Comparison of ENCODE assay signal across 23 cellular contexts in genomic region chr11:13228569-13228968, GRCh38. TPM values are rescaled to one million over a fixed set of nuclear protein-coding genes. Genes with fewer than 3 reads are reported as not detected.
A peak's percentile ranks its signal among the peaks of the same experiment; 100 is the strongest.
DNase-seq lines count a peak whose midpoint lies in the region; ATAC-seq and TF ChIP-seq lines count a peak whose summit lies in the region.
"Had no signal": no experiment of that assay in that cellular context is flagged by ENCODE, and none has a peak within 500 bp of the region (broad histone marks: within the 10 kb centered on the region; RNA-seq: fewer than 3 reads in every experiment).

No MANE protein-coding gene starts in this region.

- H3K36me3 ChIP-seq in neural progenitor cell (no peaks in the 10 kb centered on the region), WERI-Rb-1 (no peaks in the 10 kb centered on the region)
- H3K36me3 ChIP-seq: right atrium auricular region, upper lobe of right lung had no signal

- intact Hi-C loops in dendritic cell treated with granulocyte-macrophage colony-stimulating factor and Interleukin-4, amounts not matched to agents 40 ng/mL and 50 ng/mL, for 4 days (cut with micrococcal nuclease), result no loop called here
- intact Hi-C loops in posterior cingulate gyrus (cut with DNase I), result no loop called here

- peaks cover 12% of the 10 kb centered on the region for H3K27me3 Mint-ChIP-seq in dendritic cell treated with granulocyte-macrophage colony-stimulating factor and Interleukin-4, amounts not matched to agents 40 ng/mL and 50 ng/mL, for 4 days
- H3K27me3 Mint-ChIP-seq in neural progenitor cell (ENCODE audit: insufficient read depth, low read depth), result peaks cover 7% of the 10 kb centered on the region
- H3K27me3 Mint-ChIP-seq: IgD-negative memory B cell had no signal

- no peaks in the 10 kb centered on the region for H4K20me1 ChIP-seq in neural progenitor cell (ENCODE audit: low read depth)

- H3K9me3 ChIP-seq in neural progenitor cell (ENCODE audit: low read depth) (no peaks in the 10 kb centered on the region), WERI-Rb-1 (ENCODE audit: severe bottlenecking) (no peaks in the 10 kb centered on the region)
- H3K9me3 ChIP-seq: body of pancreas, right atrium auricular region, upper lobe of right lung had no signal

- no peak overlapping the region for H3K4me3 Mint-ChIP-seq in dendritic cell treated with granulocyte-macrophage colony-stimulating factor and Interleukin-4, amounts not matched to agents 40 ng/mL and 50 ng/mL, for 4 days
- no peak overlapping the region for H3K4me3 Mint-ChIP-seq in neural progenitor cell
- H3K4me3 Mint-ChIP-seq: CD4-positive, alpha-beta memory T cell had no signal

- DNase-seq in CD1c-positive myeloid dendritic cell (ENCODE audit: extremely low spot score) (peak; percentile 44), MV-4-11 (lab: John Stamatoyannopoulos, UW) (peak; percentile 89), neural progenitor cell (ENCODE audit: low spot score) (no peak), posterior cingulate gyrus (no peak), WERI-Rb-1 (no peak)
- DNase-seq: activated CD4-positive, alpha-beta T cell treated with anti-CD3 and anti-CD28 coated beads, Interleukin-2, amount 50 U/mL, for 1 hour; activated CD8-positive, alpha-beta memory T cell treated with anti-CD3 and anti-CD28 coated beads, Interleukin-2, amount 50 U/mL, for 48 hours; activated effector memory CD4-positive, alpha-beta T cell treated with Interleukin-2 at 50 U/mL for 16 hours; body of pancreas; GF-D8; kidney; NCI-H1436 treated with DMSO at 0.1 percent for 48 hours; NCI-H510A; SIG-M5; T-helper 1 cell; upper lobe of right lung had no signal

- no peak for ATAC-seq in GM21423 (IDR thresholded peaks at IDR 0.05; ENCODE audit: unreplicated experiment)
- ATAC-seq in SK-N-SH treated with all-trans-retinoic acid at 6 μM for 48 hours, result no peak
- ATAC-seq: body of pancreas had no signal

- no peak overlapping the region for H3K4me2 ChIP-seq in neural progenitor cell

- H3K4me1 ChIP-seq in neural progenitor cell, result peaks cover 8% of the 10 kb centered on the region
- H3K4me1 ChIP-seq: body of pancreas, right atrium auricular region, upper lobe of right lung had no signal

- H3K27ac ChIP-seq in neural progenitor cell (no peak overlapping the region), WERI-Rb-1 (no peak overlapping the region)
- H3K27ac ChIP-seq: body of pancreas, right atrium auricular region, upper lobe of right lung had no signal

- no peaks in the 10 kb centered on the region for H3F3A ChIP-seq in neural progenitor cell (ENCODE audit: low read depth)

- H3K9me3 Mint-ChIP-seq in dendritic cell treated with granulocyte-macrophage colony-stimulating factor and Interleukin-4, amounts not matched to agents 40 ng/mL and 50 ng/mL, for 4 days, result no peaks in the 10 kb centered on the region
- H3K9me3 Mint-ChIP-seq in neural progenitor cell, result no peaks in the 10 kb centered on the region
- H3K9me3 Mint-ChIP-seq: CD4-positive, alpha-beta memory T cell; IgD-negative memory B cell had no signal

- H3K27me3 ChIP-seq in neural progenitor cell (no peaks in the 10 kb centered on the region), WERI-Rb-1 (ENCODE audit: insufficient read depth, low read depth, severe bottlenecking) (peaks cover 34% of the 10 kb centered on the region)
- H3K27me3 ChIP-seq: body of pancreas, right atrium auricular region, upper lobe of right lung had no signal

- peaks cover 9% of the 10 kb centered on the region for H3K4me1 Mint-ChIP-seq in dendritic cell treated with granulocyte-macrophage colony-stimulating factor and Interleukin-4, amounts not matched to agents 40 ng/mL and 50 ng/mL, for 4 days (ENCODE audit: low read depth)
- H3K4me1 Mint-ChIP-seq in neural progenitor cell, result peaks cover 30% of the 10 kb centered on the region

- H3K9ac ChIP-seq in neural progenitor cell, result no peak overlapping the region

- H3K36me3 Mint-ChIP-seq in dendritic cell treated with granulocyte-macrophage colony-stimulating factor and Interleukin-4, amounts not matched to agents 40 ng/mL and 50 ng/mL, for 4 days (ENCODE audit: low read depth), result no peaks in the 10 kb centered on the region
- no peaks in the 10 kb centered on the region for H3K36me3 Mint-ChIP-seq in neural progenitor cell
- H3K36me3 Mint-ChIP-seq: CD4-positive, alpha-beta memory T cell; IgD-negative memory B cell had no signal

- no peaks in the 10 kb centered on the region for H3K79me2 ChIP-seq in neural progenitor cell (ENCODE audit: low read depth)

- H3K4me3 ChIP-seq in neural progenitor cell, result no peak overlapping the region
- no peak overlapping the region for H3K4me3 ChIP-seq in WERI-Rb-1 (ENCODE audit: low read depth, low read length)
- H3K4me3 ChIP-seq: body of pancreas, lung, right atrium auricular region, upper lobe of right lung had no signal

- TF ChIP-seq CTCF in neural progenitor cell (IDR thresholded peaks at IDR 0.05) (no peak), WERI-Rb-1 (IDR thresholded peaks at IDR 0.05; ENCODE audit: low read depth, low read length) (no peak)

- H3K27ac Mint-ChIP-seq in dendritic cell treated with granulocyte-macrophage colony-stimulating factor and Interleukin-4, amounts not matched to agents 40 ng/mL and 50 ng/mL, for 4 days, result peak overlapping the region; percentile 34
- peak overlapping the region; percentile 30 for H3K27ac Mint-ChIP-seq in neural progenitor cell
- H3K27ac Mint-ChIP-seq: CD4-positive, alpha-beta memory T cell; IgD-negative memory B cell had no signal

- no peak overlapping the region for H2AFZ ChIP-seq in neural progenitor cell (replicated peaks)

TF ChIP-seq in SK-N-SH treated with all-trans-retinoic acid at 6 μM for 48 hours, 23 proteins besides CTCF, POLR2A, EP300 and RAD21 (continues in another document):
- TF ChIP-seq OSR1 (CRISPR knock-in tag; IDR thresholded peaks at IDR 0.05), result no peak
- TF ChIP-seq ZFP3 (CRISPR knock-in tag; IDR thresholded peaks at IDR 0.05), result no peak
- no peak for TF ChIP-seq CSRNP3 (CRISPR knock-in tag; IDR thresholded peaks at IDR 0.05)
- no peak for TF ChIP-seq ZNF8 (CRISPR knock-in tag; IDR thresholded peaks at IDR 0.05)
- no peak for TF ChIP-seq GLIS3 (CRISPR knock-in tag; IDR thresholded peaks at IDR 0.05)
- TF ChIP-seq ESRRG (CRISPR knock-in tag; IDR thresholded peaks at IDR 0.05), result no peak
- no peak for TF ChIP-seq POU6F1 (CRISPR knock-in tag; IDR thresholded peaks at IDR 0.05; ENCODE audit: borderline replicate concordance, low read depth)
- no peak for TF ChIP-seq ZFP30 (CRISPR knock-in tag; IDR thresholded peaks at IDR 0.05)
- TF ChIP-seq ZNF565 (CRISPR knock-in tag; conservative IDR thresholded peaks at IDR 0.05; ENCODE audit: low read depth), result no peak
- no peak for TF ChIP-seq ZC3H10 (CRISPR knock-in tag; IDR thresholded peaks at IDR 0.05)
- no peak for TF ChIP-seq ZNF70 (CRISPR knock-in tag; IDR thresholded peaks at IDR 0.05)
- TF ChIP-seq TOX (CRISPR knock-in tag; IDR thresholded peaks at IDR 0.05; ENCODE audit: borderline replicate concordance), result no peak
- TF ChIP-seq CREB5 (CRISPR knock-in tag; IDR thresholded peaks at IDR 0.05; ENCODE audit: low read depth), result no peak

RNA-seq across cellular contexts. Expression of gene BMAL1, which starts 49.0 kb away (rescaled TPM):
- 4.5 and 26.5 TPM in 2 replicates for total RNA-seq in neural progenitor cell (ENCODE audit: low replicate concordance)

Comparison
In these comparisons a context has a peak if more than half of its experiments do, and no peak if none do; other contexts are left out.
1. DNase-seq: peak in CD1c-positive myeloid dendritic cell (single experiment) and MV-4-11 (single experiment); none in neural progenitor cell (single experiment), posterior cingulate gyrus (0 of 10) and WERI-Rb-1 (single experiment).